Comparison of ENCODE assay signal across 1 cellular context in genomic region chr2:112813043-112813966, GRCh38.
TF ChIP-seq lines count a peak whose summit lies in the region.

No MANE protein-coding gene starts in this region.

TF ChIP-seq in K562, 482 proteins besides CTCF, POLR2A, EP300 and RAD21 (continues in another document):
- no peak for TF ChIP-seq TAF7 (tag; IDR thresholded peaks at IDR 0.05)
- peak; percentile 39 for TF ChIP-seq CREM (IDR thresholded peaks at IDR 0.05; ENCODE audit: low read depth)
- TF ChIP-seq RFX1 (IDR thresholded peaks at IDR 0.05), result no peak
- TF ChIP-seq PRPF4 (IDR thresholded peaks at IDR 0.05; ENCODE audit: insufficient read depth, low read depth, low read length, poor library complexity, severe bottlenecking), result no peak
- TF ChIP-seq, protein P1, sequence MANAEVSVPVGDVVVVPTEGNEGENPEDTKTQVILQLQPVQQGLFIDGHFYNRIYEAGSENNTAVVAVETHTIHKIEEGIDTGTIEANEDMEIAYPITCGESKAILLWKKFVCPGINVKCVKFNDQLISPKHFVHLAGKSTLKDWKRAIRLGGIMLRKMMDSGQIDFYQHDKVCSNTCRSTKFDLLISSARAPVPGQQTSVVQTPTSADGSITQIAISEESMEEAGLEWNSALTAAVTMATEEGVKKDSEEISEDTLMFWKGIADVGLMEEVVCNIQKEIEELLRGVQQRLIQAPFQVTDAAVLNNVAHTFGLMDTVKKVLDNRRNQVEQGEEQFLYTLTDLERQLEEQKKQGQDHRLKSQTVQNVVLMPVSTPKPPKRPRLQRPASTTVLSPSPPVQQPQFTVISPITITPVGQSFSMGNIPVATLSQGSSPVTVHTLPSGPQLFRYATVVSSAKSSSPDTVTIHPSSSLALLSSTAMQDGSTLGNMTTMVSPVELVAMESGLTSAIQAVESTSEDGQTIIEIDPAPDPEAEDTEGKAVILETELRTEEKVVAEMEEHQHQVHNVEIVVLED (CRISPR knock-in tag; IDR thresholded peaks at IDR 0.05), result no peak
- 0 out of 2 replicates have a peak, but pooled peaks have one; percentile 26 for TF ChIP-seq EHMT2 (IDR thresholded peaks at IDR 0.05)
- no peak for TF ChIP-seq SMAD4 (CRISPR knock-in tag; conservative IDR thresholded peaks at IDR 0.05)
- no peak for TF ChIP-seq ETV6 (IDR thresholded peaks at IDR 0.05; ENCODE audit: borderline replicate concordance in 1 of 2, low read depth in 2 of 2, low read length in 1 of 2)
- TF ChIP-seq ETV6 (CRISPR knock-in tag; IDR thresholded peaks at IDR 0.05; ENCODE audit: borderline replicate concordance), result no peak
- TF ChIP-seq KLF1 (tag; IDR thresholded peaks at IDR 0.05), result no peak
- TF ChIP-seq CTBP1 (IDR thresholded peaks at IDR 0.05; ENCODE audit: borderline replicate concordance), result no peak
- TF ChIP-seq RNF219 (CRISPR knock-in tag; IDR thresholded peaks at IDR 0.05), result no peak
- TF ChIP-seq ZNF695 (CRISPR knock-in tag; IDR thresholded peaks at IDR 0.05), result no peak
- TF ChIP-seq HDAC8 (tag; IDR thresholded peaks at IDR 0.05), result no peak
- TF ChIP-seq ZBTB2 (IDR thresholded peaks at IDR 0.05), result no peak
- no peak for TF ChIP-seq PKNOX1 (IDR thresholded peaks at IDR 0.05)
- TF ChIP-seq RB1 (IDR thresholded peaks at IDR 0.05; ENCODE audit: low read depth), result no peak
- no peak for TF ChIP-seq FIP1L1 (IDR thresholded peaks at IDR 0.05; ENCODE audit: low read depth, low read length, poor library complexity, severe bottlenecking)
- no peak for TF ChIP-seq ZNF699 (CRISPR knock-in tag; IDR thresholded peaks at IDR 0.05; ENCODE audit: insufficient replicate concordance)
- no peak for TF ChIP-seq BRCA1 (IDR thresholded peaks at IDR 0.05)
- TF ChIP-seq BRCA1 (CRISPR knock-in tag; IDR thresholded peaks at IDR 0.05), result no peak
- TF ChIP-seq, protein P2, sequence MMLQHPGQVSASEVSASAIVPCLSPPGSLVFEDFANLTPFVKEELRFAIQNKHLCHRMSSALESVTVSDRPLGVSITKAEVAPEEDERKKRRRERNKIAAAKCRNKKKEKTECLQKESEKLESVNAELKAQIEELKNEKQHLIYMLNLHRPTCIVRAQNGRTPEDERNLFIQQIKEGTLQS (IDR thresholded peaks at IDR 0.05), result no peak
- TF ChIP-seq, protein P2 (CRISPR knock-in tag; conservative IDR thresholded peaks at IDR 0.05), result no peak
- TF ChIP-seq, protein P3, sequence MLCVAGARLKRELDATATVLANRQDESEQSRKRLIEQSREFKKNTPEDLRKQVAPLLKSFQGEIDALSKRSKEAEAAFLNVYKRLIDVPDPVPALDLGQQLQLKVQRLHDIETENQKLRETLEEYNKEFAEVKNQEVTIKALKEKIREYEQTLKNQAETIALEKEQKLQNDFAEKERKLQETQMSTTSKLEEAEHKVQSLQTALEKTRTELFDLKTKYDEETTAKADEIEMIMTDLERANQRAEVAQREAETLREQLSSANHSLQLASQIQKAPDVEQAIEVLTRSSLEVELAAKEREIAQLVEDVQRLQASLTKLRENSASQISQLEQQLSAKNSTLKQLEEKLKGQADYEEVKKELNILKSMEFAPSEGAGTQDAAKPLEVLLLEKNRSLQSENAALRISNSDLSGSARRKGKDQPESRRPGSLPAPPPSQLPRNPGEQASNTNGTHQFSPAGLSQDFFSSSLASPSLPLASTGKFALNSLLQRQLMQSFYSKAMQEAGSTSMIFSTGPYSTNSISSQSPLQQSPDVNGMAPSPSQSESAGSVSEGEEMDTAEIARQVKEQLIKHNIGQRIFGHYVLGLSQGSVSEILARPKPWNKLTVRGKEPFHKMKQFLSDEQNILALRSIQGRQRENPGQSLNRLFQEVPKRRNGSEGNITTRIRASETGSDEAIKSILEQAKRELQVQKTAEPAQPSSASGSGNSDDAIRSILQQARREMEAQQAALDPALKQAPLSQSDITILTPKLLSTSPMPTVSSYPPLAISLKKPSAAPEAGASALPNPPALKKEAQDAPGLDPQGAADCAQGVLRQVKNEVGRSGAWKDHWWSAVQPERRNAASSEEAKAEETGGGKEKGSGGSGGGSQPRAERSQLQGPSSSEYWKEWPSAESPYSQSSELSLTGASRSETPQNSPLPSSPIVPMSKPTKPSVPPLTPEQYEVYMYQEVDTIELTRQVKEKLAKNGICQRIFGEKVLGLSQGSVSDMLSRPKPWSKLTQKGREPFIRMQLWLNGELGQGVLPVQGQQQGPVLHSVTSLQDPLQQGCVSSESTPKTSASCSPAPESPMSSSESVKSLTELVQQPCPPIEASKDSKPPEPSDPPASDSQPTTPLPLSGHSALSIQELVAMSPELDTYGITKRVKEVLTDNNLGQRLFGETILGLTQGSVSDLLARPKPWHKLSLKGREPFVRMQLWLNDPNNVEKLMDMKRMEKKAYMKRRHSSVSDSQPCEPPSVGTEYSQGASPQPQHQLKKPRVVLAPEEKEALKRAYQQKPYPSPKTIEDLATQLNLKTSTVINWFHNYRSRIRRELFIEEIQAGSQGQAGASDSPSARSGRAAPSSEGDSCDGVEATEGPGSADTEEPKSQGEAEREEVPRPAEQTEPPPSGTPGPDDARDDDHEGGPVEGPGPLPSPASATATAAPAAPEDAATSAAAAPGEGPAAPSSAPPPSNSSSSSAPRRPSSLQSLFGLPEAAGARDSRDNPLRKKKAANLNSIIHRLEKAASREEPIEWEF (CRISPR knock-in tag; IDR thresholded peaks at IDR 0.05), result no peak
- no peak for TF ChIP-seq ZNF431 (CRISPR knock-in tag; IDR thresholded peaks at IDR 0.05)
- TF ChIP-seq ATF7 (IDR thresholded peaks at IDR 0.05), result peak; percentile 23; the same call in 1 of the 2 replicates
- TF ChIP-seq SMARCA5 (IDR thresholded peaks at IDR 0.05), result no peak
- no peak for TF ChIP-seq RBM17 (IDR thresholded peaks at IDR 0.05; ENCODE audit: borderline replicate concordance, low read depth, low read length)
- no peak for TF ChIP-seq MNT (conservative IDR thresholded peaks at IDR 0.05)
- TF ChIP-seq ZNF184 (CRISPR knock-in tag; IDR thresholded peaks at IDR 0.05), result no peak
- no peak for TF ChIP-seq ZNF143 (CRISPR knock-in tag; IDR thresholded peaks at IDR 0.05)
- no peak for TF ChIP-seq ELK1 (CRISPR knock-in tag; IDR thresholded peaks at IDR 0.05)
- 0 out of 2 replicates have a peak, but pooled peaks have one; percentile 3 for TF ChIP-seq LEF1 (IDR thresholded peaks at IDR 0.05)
- TF ChIP-seq HBP1 (CRISPR knock-in tag; IDR thresholded peaks at IDR 0.05), result no peak
- TF ChIP-seq BRF1 (IDR thresholded peaks at IDR 0.05; ENCODE audit: borderline replicate concordance, extremely low read depth, insufficient read length), result no peak
- TF ChIP-seq ZNF644 (tag; IDR thresholded peaks at IDR 0.05; ENCODE audit: low read depth), result no peak
- TF ChIP-seq, protein P4, sequence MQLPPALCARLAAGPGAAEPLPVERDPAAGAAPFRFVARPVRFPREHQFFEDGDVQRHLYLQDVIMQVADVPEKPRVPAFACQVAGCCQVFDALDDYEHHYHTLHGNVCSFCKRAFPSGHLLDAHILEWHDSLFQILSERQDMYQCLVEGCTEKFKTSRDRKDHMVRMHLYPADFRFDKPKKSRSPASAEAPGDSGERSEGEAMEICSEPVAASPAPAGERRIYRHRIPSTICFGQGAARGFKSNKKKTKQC (CRISPR knock-in tag; IDR thresholded peaks at IDR 0.05), result no peak
- TF ChIP-seq, protein P5, sequence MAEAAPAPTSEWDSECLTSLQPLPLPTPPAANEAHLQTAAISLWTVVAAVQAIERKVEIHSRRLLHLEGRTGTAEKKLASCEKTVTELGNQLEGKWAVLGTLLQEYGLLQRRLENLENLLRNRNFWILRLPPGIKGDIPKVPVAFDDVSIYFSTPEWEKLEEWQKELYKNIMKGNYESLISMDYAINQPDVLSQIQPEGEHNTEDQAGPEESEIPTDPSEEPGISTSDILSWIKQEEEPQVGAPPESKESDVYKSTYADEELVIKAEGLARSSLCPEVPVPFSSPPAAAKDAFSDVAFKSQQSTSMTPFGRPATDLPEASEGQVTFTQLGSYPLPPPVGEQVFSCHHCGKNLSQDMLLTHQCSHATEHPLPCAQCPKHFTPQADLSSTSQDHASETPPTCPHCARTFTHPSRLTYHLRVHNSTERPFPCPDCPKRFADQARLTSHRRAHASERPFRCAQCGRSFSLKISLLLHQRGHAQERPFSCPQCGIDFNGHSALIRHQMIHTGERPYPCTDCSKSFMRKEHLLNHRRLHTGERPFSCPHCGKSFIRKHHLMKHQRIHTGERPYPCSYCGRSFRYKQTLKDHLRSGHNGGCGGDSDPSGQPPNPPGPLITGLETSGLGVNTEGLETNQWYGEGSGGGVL (CRISPR knock-in tag; IDR thresholded peaks at IDR 0.05), result no peak
- TF ChIP-seq TAL1 (IDR thresholded peaks at IDR 0.05), result peak; percentile 8; the same call in 1 of the 2 replicates
- TF ChIP-seq PHTF2 (CRISPR knock-in tag; IDR thresholded peaks at IDR 0.05), result no peak
